In the genomic region with DNA sequence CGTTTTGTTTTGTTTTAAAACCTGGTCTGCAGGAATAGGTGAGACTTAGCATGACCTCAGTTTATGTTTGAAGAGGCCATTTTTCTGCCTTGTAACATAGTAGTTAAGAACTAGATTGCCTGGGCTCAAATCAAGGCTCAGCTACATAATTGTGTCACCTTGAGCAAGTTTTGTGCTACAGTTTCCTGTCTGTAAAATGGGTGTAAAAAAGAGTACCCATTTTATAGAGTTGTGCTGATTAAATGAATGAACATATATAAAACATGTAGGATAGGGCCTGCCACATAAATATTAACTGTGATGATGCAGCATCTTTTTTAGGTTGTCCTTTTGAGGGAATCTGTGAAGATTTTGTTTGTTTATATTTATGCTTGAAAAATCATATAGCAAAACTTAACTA, we compare ENCODE assay signal across 18 cellular contexts. TPM values are rescaled to one million over a fixed set of nuclear protein-coding genes. Genes with fewer than 3 reads are reported as not detected.
DNase-seq lines count a peak whose midpoint lies in the region; ATAC-seq and TF ChIP-seq lines count a peak whose summit lies in the region.
"Had no signal": no experiment of that assay in that cellular context is flagged by ENCODE, and none has a peak within 500 bp of the region (broad histone marks: within the 10 kb centered on the region; RNA-seq: fewer than 3 reads in every experiment).

No MANE protein-coding gene starts in this region.

- DNase-seq in activated CD4-positive, alpha-beta T cell treated with anti-CD3 and anti-CD28 coated beads for 36 hours = no peak
- DNase-seq in activated CD4-positive, alpha-beta T cell treated with anti-CD3 and anti-CD28 coated beads, Interleukin-2, amount 50 U/mL, for 48 hours = no peak
- DNase-seq in activated CD4-positive, alpha-beta memory T cell treated with anti-CD3 and anti-CD28 coated beads, Interleukin-2, amount 10 ng/mL, durations not matched to agents 7 days and 5 days = no peak
- DNase-seq in endodermal cell = no peak
- no peak for DNase-seq in NCI-H1092 (lab: John Stamatoyannopoulos, UW)
- DNase-seq in HuH-7 (ENCODE audit: low spot score) = no peak
- DNase-seq: activated CD8-positive, alpha-beta memory T cell treated with anti-CD3 and anti-CD28 coated beads for 24 hours; activated naive CD4-positive, alpha-beta T cell treated with anti-CD3 and anti-CD28 coated beads, Interleukin-2, amount 10 ng/mL, durations not matched to agents 7 days and 5 days; midbrain; NCI-H1436; NCI-H2171; stimulated activated CD4-positive, alpha-beta T cell treated with anti-CD3 and anti-CD28 coated beads, Interleukin-12 subunit alpha, Interleukin-12 subunit beta, amount 100 ng/mL, for 4 hours had no signal

- H3K36me3 ChIP-seq in DOHH2 (ENCODE audit: control insufficient read depth, low read length) = peaks cover 56% of the 10 kb centered on the region
- H3K36me3 ChIP-seq in endodermal cell (ENCODE audit: control insufficient read depth, insufficient read depth, low read length) = peaks cover 27% of the 10 kb centered on the region
- H3K36me3 ChIP-seq: breast epithelium had no signal

- POLR2A ChIA-PET in activated CD4-positive, alpha-beta T cell treated with anti-CD3 and anti-CD28 coated beads for 36 hours (lab: Charles Lee) = interaction anchor here (0.6 kb wide), 2 partner anchors 66 to 134 kb away, joined by 3 read pairs; no protein-coding TSS in a partner anchor
- POLR2A ChIA-PET in activated CD4-positive, alpha-beta memory T cell treated with anti-CD3 and anti-CD28 coated beads, Interleukin-2, amount 10 ng/mL, durations not matched to agents 7 days and 5 days (lab: Charles Lee) = interaction anchor here (0.7 kb wide), 1 partner anchor 51 kb away, joined by 3 read pairs; no protein-coding TSS in a partner anchor

- H3F3A ChIP-seq in DOHH2 (ENCODE audit: control insufficient read depth, insufficient read depth) = no peaks in the 10 kb centered on the region

- CTCF ChIA-PET in activated CD4-positive, alpha-beta T cell treated with anti-CD3 and anti-CD28 coated beads for 36 hours (lab: Charles Lee) = interaction anchor here (0.7 to 6.2 kb wide), 10 partner anchors 9 to 91 kb away, joined by 3 to 56 read pairs (median 4); no protein-coding TSS in a partner anchor
- CTCF ChIA-PET in activated CD4-positive, alpha-beta memory T cell treated with anti-CD3 and anti-CD28 coated beads, Interleukin-2, amount 10 ng/mL, durations not matched to agents 7 days and 5 days (lab: Charles Lee) = interaction anchor here (0.6 to 3.8 kb wide), 9 partner anchors 8 to 213 kb away, joined by 3 to 25 read pairs (median 5); no protein-coding TSS in a partner anchor

- H3K27ac Mint-ChIP-seq in activated CD4-positive, alpha-beta T cell treated with anti-CD3 and anti-CD28 coated beads for 36 hours = peak overlapping the region; percentile 73
- H3K27ac Mint-ChIP-seq in activated CD4-positive, alpha-beta memory T cell treated with anti-CD3 and anti-CD28 coated beads, Interleukin-2, amount 10 ng/mL, durations not matched to agents 7 days and 5 days = peak overlapping the region; percentile 4
- H3K27ac Mint-ChIP-seq in endodermal cell = peak overlapping the region; percentile 33
- H3K27ac Mint-ChIP-seq: activated naive CD4-positive, alpha-beta T cell treated with anti-CD3 and anti-CD28 coated beads, Interleukin-2, amount 10 ng/mL, durations not matched to agents 7 days and 5 days; dendritic cell treated with granulocyte-macrophage colony-stimulating factor and Interleukin-4, amounts not matched to agents 40 ng/mL and 50 ng/mL, for 4 days had no signal

- no peaks in the 10 kb centered on the region for H3K9me2 ChIP-seq in DOHH2 (replicated peaks; ENCODE audit: control insufficient read depth, low read length)

- peak overlapping the region; percentile 25 for H3K4me3 Mint-ChIP-seq in activated CD4-positive, alpha-beta T cell treated with anti-CD3 and anti-CD28 coated beads for 36 hours
- no peak overlapping the region for H3K4me3 Mint-ChIP-seq in activated CD4-positive, alpha-beta memory T cell treated with anti-CD3 and anti-CD28 coated beads, Interleukin-2, amount 10 ng/mL, durations not matched to agents 7 days and 5 days
- H3K4me3 Mint-ChIP-seq in endodermal cell = no peak overlapping the region
- H3K4me3 Mint-ChIP-seq: activated naive CD4-positive, alpha-beta T cell treated with anti-CD3 and anti-CD28 coated beads, Interleukin-2, amount 10 ng/mL, durations not matched to agents 7 days and 5 days; dendritic cell treated with granulocyte-macrophage colony-stimulating factor and Interleukin-4, amounts not matched to agents 40 ng/mL and 50 ng/mL, for 4 days had no signal

- 0 out of 2 replicates have a peak overlapping the region, but pooled peaks have one; percentile 6 for H3K4me2 ChIP-seq in DOHH2 (ENCODE audit: low read length)

- H3K27me3 Mint-ChIP-seq in activated CD4-positive, alpha-beta T cell treated with anti-CD3 and anti-CD28 coated beads for 36 hours = no peaks in the 10 kb centered on the region
- no peaks in the 10 kb centered on the region for H3K27me3 Mint-ChIP-seq in activated CD4-positive, alpha-beta memory T cell treated with anti-CD3 and anti-CD28 coated beads, Interleukin-2, amount 10 ng/mL, durations not matched to agents 7 days and 5 days
- no peaks in the 10 kb centered on the region for H3K27me3 Mint-ChIP-seq in endodermal cell (ENCODE audit: insufficient read depth)
- H3K27me3 Mint-ChIP-seq: activated naive CD4-positive, alpha-beta T cell treated with anti-CD3 and anti-CD28 coated beads, Interleukin-2, amount 10 ng/mL, durations not matched to agents 7 days and 5 days; dendritic cell treated with granulocyte-macrophage colony-stimulating factor and Interleukin-4, amounts not matched to agents 40 ng/mL and 50 ng/mL, for 4 days had no signal

- peaks cover 30% of the 10 kb centered on the region for H4K20me1 ChIP-seq in DOHH2 (ENCODE audit: control insufficient read depth, insufficient read depth, low read depth, low read length)

- H3K9ac ChIP-seq in endodermal cell (ENCODE audit: extremely low read depth, low read length, poor library complexity, severe bottlenecking) = no peak overlapping the region

- ATAC-seq in activated CD4-positive, alpha-beta T cell treated with anti-CD3 and anti-CD28 coated beads for 36 hours = no peak
- no peak for ATAC-seq in GM21381 (IDR thresholded peaks at IDR 0.05; ENCODE audit: unreplicated experiment)

- intact Hi-C loops in activated CD4-positive, alpha-beta T cell treated with anti-CD3 and anti-CD28 coated beads for 36 hours (cut with DNase I, micrococcal nuclease) = loop anchor here in 1 of 2 experiments (10.0 kb wide), 1 partner anchor 305 kb away; a partner anchor contains a TSS

- H3K4me1 ChIP-seq in DOHH2 (ENCODE audit: control insufficient read depth, low read length) (peaks cover 55% of the 10 kb centered on the region), endodermal cell (ENCODE audit: control insufficient read depth, insufficient read depth, low read length) (no peaks in the 10 kb centered on the region)
- H3K4me1 ChIP-seq: breast epithelium had no signal

- peaks cover 54% of the 10 kb centered on the region for H3K36me3 Mint-ChIP-seq in activated CD4-positive, alpha-beta T cell treated with anti-CD3 and anti-CD28 coated beads for 36 hours (ENCODE audit: low read depth)
- peaks cover 67% of the 10 kb centered on the region for H3K36me3 Mint-ChIP-seq in activated CD4-positive, alpha-beta memory T cell treated with anti-CD3 and anti-CD28 coated beads, Interleukin-2, amount 10 ng/mL, durations not matched to agents 7 days and 5 days (ENCODE audit: low read depth)
- H3K36me3 Mint-ChIP-seq in endodermal cell (ENCODE audit: low read depth) = peaks cover 54% of the 10 kb centered on the region

- H3K27me3 ChIP-seq in DOHH2 (ENCODE audit: control insufficient read depth, low read length) (no peaks in the 10 kb centered on the region), endodermal cell (ENCODE audit: control insufficient read depth, insufficient read depth, low read length, poor library complexity, severe bottlenecking) (no peaks in the 10 kb centered on the region)
- H3K27me3 ChIP-seq: breast epithelium had no signal

- TF ChIP-seq CTCF in DOHH2 (IDR thresholded peaks at IDR 0.05; ENCODE audit: low read depth, low read length, poor library complexity, severe bottlenecking) (no peak), endodermal cell (conservative IDR thresholded peaks at IDR 0.05) (no peak)

- H3K27ac ChIP-seq in DOHH2 (ENCODE audit: low read depth, low read length) (no peak overlapping the region), endodermal cell (ENCODE audit: low read depth, low read length) (no peak overlapping the region)
- H3K27ac ChIP-seq: 22Rv1, breast epithelium, RWPE1 had no signal

- H3K4me3 ChIP-seq in DOHH2 (ENCODE audit: low read length) (no peak overlapping the region), endodermal cell (ENCODE audit: low read length) (no peak overlapping the region)
- H3K4me3 ChIP-seq: breast epithelium had no signal

- 83 to 100% methylated on average over 1 of the region's 1 CpG for WGBS in endodermal cell (ENCODE audit: insufficient coverage in 1 of 2, insufficient read length in 1 of 2), 2 experiments

- H3K9me3 Mint-ChIP-seq in activated CD4-positive, alpha-beta T cell treated with anti-CD3 and anti-CD28 coated beads for 36 hours (ENCODE audit: low read depth) = no peaks in the 10 kb centered on the region
- no peaks in the 10 kb centered on the region for H3K9me3 Mint-ChIP-seq in activated CD4-positive, alpha-beta memory T cell treated with anti-CD3 and anti-CD28 coated beads, Interleukin-2, amount 10 ng/mL, durations not matched to agents 7 days and 5 days
- H3K9me3 Mint-ChIP-seq in endodermal cell = peaks cover 5% of the 10 kb centered on the region
- H3K9me3 Mint-ChIP-seq: activated naive CD4-positive, alpha-beta T cell treated with anti-CD3 and anti-CD28 coated beads, Interleukin-2, amount 10 ng/mL, durations not matched to agents 7 days and 5 days; dendritic cell treated with granulocyte-macrophage colony-stimulating factor and Interleukin-4, amounts not matched to agents 40 ng/mL and 50 ng/mL, for 4 days had no signal

- H3K79me2 ChIP-seq in DOHH2 (ENCODE audit: control insufficient read depth, low read length) = peaks cover 100% of the 10 kb centered on the region

- H3K4me1 Mint-ChIP-seq in activated CD4-positive, alpha-beta T cell treated with anti-CD3 and anti-CD28 coated beads for 36 hours = peaks cover 66% of the 10 kb centered on the region
- H3K4me1 Mint-ChIP-seq in activated CD4-positive, alpha-beta memory T cell treated with anti-CD3 and anti-CD28 coated beads, Interleukin-2, amount 10 ng/mL, durations not matched to agents 7 days and 5 days = peaks cover 59% of the 10 kb centered on the region
- peaks cover 30% of the 10 kb centered on the region for H3K4me1 Mint-ChIP-seq in endodermal cell

- no peaks in the 10 kb centered on the region for H3K9me3 ChIP-seq in DOHH2 (ENCODE audit: control insufficient read depth, insufficient read depth, low read length)
- H3K9me3 ChIP-seq in endodermal cell (ENCODE audit: control insufficient read depth, low read length) = no peaks in the 10 kb centered on the region
- H3K9me3 ChIP-seq: breast epithelium had no signal

RNA-seq across cellular contexts. Expression of a gene that starts 7.2 kb away (rescaled TPM):
- 100 to 1,000 TPM; 127 to 147 TPM for total RNA-seq in activated CD4-positive, alpha-beta T cell treated with anti-CD3 and anti-CD28 coated beads for 36 hours
- total RNA-seq in activated CD4-positive, alpha-beta memory T cell treated with anti-CD3 and anti-CD28 coated beads, Interleukin-2, amount 10 ng/mL, durations not matched to agents 7 days and 5 days = 100 to 1,000 TPM; 154 to 180 TPM
- total RNA-seq in endodermal cell = 100 to 1,000 TPM; 199 to 412 TPM
- 111 TPM for polyA plus RNA-seq in endodermal cell (2013, experiment 1 of 2)
- polyA plus RNA-seq in endodermal cell (2013, experiment 2 of 2) = 108 TPM

Comparison
In these comparisons a context has a peak if more than half of its experiments do, and no peak if none do; other contexts are left out.
1. H3K27ac Mint-ChIP-seq: peak in every context shown above with its lines; median percentile 73 in activated CD4-positive, alpha-beta T cell treated with anti-CD3 and anti-CD28 coated beads for 36 hours; 33 in endodermal cell; 4 in activated CD4-positive, alpha-beta memory T cell treated with anti-CD3 and anti-CD28 coated beads, Interleukin-2, amount 10 ng/mL, durations not matched to agents 7 days and 5 days.